Comparison of ENCODE assay signal across 12 cellular contexts in the genomic region with DNA sequence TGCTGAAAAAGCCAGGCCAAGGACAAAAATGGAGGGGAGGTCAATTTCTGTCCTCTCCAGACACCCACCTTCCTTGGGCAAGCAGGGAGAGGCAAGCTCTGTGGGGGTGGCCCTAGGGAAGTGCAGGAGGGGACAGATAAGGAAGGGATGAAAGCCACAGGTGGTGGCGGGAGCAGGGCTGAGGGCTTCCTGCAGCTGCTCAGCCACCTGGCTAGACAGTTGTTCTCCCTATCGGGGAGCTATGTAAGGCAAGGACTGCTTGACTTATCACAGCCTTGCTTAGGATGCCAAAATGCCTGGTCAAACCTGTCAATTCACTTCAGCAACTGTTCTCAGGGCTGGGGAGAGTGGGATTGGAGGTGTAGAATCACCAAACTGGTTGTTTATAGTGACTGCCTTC.
DNase-seq lines count a peak whose midpoint lies in the region; TF ChIP-seq lines count a peak whose summit lies in the region.
"Had no signal": no experiment of that assay in that cellular context is flagged by ENCODE, and none has a peak within 500 bp of the region (broad histone marks: within the 10 kb centered on the region; RNA-seq: fewer than 3 reads in every experiment).

No MANE protein-coding gene starts in this region.

- DNase-seq in DMS53 treated with DMSO at 0.1 percent for 48 hours (lab: John Stamatoyannopoulos, UW; ENCODE audit: unreplicated experiment): peak; percentile 32
- peak; percentile 41 to 58 for DNase-seq in SJCRH30
- no peak for DNase-seq in mammary epithelial cell
- no peak for DNase-seq in osteoblast (ENCODE audit: insufficient read length, low spot score, missing footprints)
- no peak for DNase-seq in NOMO-1 treated with DMSO at 0.1 percent for 48 hours (lab: John Stamatoyannopoulos, UW; ENCODE audit: unreplicated experiment)
- DNase-seq: H7; NCI-H1436; NK-92 treated with Interleukin-12 subunit alpha and Interleukin-12 subunit beta, amount 100 ng/mL, for 24 hours had no signal

- no peaks in the 10 kb centered on the region for H4K20me1 ChIP-seq in BLaER1 treated with 17β-estradiol and CSF1 and Interleukin-3, amounts not matched to agents 10 nM and 100 nM
- H4K20me1 ChIP-seq in mammary epithelial cell (ENCODE audit: insufficient read depth, low read length): no peaks in the 10 kb centered on the region
- H4K20me1 ChIP-seq in osteoblast (ENCODE audit: insufficient read depth, low read length): no peaks in the 10 kb centered on the region

- H3K27me3 ChIP-seq in BLaER1 treated with 17β-estradiol and CSF1 and Interleukin-3, amounts not matched to agents 10 nM and 100 nM: no peaks in the 10 kb centered on the region
- H3K27me3 ChIP-seq in SJCRH30 (no peaks in the 10 kb centered on the region), mammary epithelial cell (ENCODE audit: insufficient read depth, low read length) (no peaks in the 10 kb centered on the region), osteoblast (ENCODE audit: insufficient read depth, low read length) (peaks cover 6% of the 10 kb centered on the region)

- H3K36me3 ChIP-seq in BLaER1 treated with 17β-estradiol and CSF1 and Interleukin-3, amounts not matched to agents 10 nM and 100 nM: no peaks in the 10 kb centered on the region
- H3K36me3 ChIP-seq in SJCRH30 (no peaks in the 10 kb centered on the region), mammary epithelial cell (ENCODE audit: insufficient read depth, low read length) (no peaks in the 10 kb centered on the region), osteoblast (ENCODE audit: insufficient read depth, low read length) (no peaks in the 10 kb centered on the region)

- dilution Hi-C loops in mammary epithelial cell (cut with HindIII; ENCODE audit: low sequenced_read_pairs): no loop called here

- no peak overlapping the region for H3K4me3 ChIP-seq in BLaER1 treated with 17β-estradiol and CSF1 and Interleukin-3, amounts not matched to agents 10 nM and 100 nM
- no peak overlapping the region for H3K4me3 ChIP-seq in SJCRH30
- no peak overlapping the region for H3K4me3 ChIP-seq in mammary epithelial cell (replicated peaks in 1 of 3; ENCODE audit: insufficient read depth in 1 of 3, low read depth in 2 of 3, low read length in 3 of 3)
- H3K4me3 ChIP-seq in osteoblast (ENCODE audit: insufficient read depth, low read length): no peak overlapping the region

- CTCF ChIA-PET in mammary epithelial cell (lab: Charles Lee; ENCODE audit: low non-redundant PET): no interaction called here

- no peaks in the 10 kb centered on the region for H3K79me2 ChIP-seq in mammary epithelial cell (ENCODE audit: insufficient read depth, low read length)
- H3K79me2 ChIP-seq in osteoblast (ENCODE audit: insufficient read depth, low read length): no peaks in the 10 kb centered on the region

- H3K4me1 ChIP-seq in BLaER1 treated with 17β-estradiol and CSF1 and Interleukin-3, amounts not matched to agents 10 nM and 100 nM: peaks cover 32 to 48% (median 41%) of the 10 kb centered on the region in 10 experiments
- H3K4me1 ChIP-seq in SJCRH30 (peaks cover 18% of the 10 kb centered on the region), mammary epithelial cell (ENCODE audit: insufficient read depth, low read length) (no peaks in the 10 kb centered on the region), osteoblast (ENCODE audit: insufficient read depth, low read length) (peaks cover 5% of the 10 kb centered on the region)

- H2AFZ ChIP-seq in mammary epithelial cell (ENCODE audit: low read depth, low read length) (no peak overlapping the region), osteoblast (ENCODE audit: low read length) (no peak overlapping the region)

- H3K9me3 ChIP-seq in BLaER1 treated with 17β-estradiol and CSF1 and Interleukin-3, amounts not matched to agents 10 nM and 100 nM (replicated peaks in 1 of 11): peaks cover 0 to under 1% (median 0%) of the 10 kb centered on the region in 11 experiments; a peak in 1 of 22 replicates
- H3K9me3 ChIP-seq in SJCRH30 (replicated peaks) (no peaks in the 10 kb centered on the region), mammary epithelial cell (replicated peaks; ENCODE audit: insufficient read depth, low read length) (no peaks in the 10 kb centered on the region), osteoblast (ENCODE audit: low read depth, low read length) (no peaks in the 10 kb centered on the region)

- H3K4me1 Mint-ChIP-seq in nephron: peaks cover 44% of the 10 kb centered on the region
- H3K4me1 Mint-ChIP-seq: B cell had no signal

- no peak overlapping the region for H3K27ac ChIP-seq in BLaER1 treated with 17β-estradiol and CSF1 and Interleukin-3, amounts not matched to agents 10 nM and 100 nM
- no peak overlapping the region for H3K27ac ChIP-seq in SJCRH30
- H3K27ac ChIP-seq in mammary epithelial cell (ENCODE audit: insufficient read depth, low read depth, low read length): no peak overlapping the region
- H3K27ac ChIP-seq in osteoblast (ENCODE audit: low read depth, low read length): no peak overlapping the region
- H3K27ac ChIP-seq: RWPE1 had no signal

- WGBS in mammary epithelial cell (ENCODE audit: low coverage, missing lambda C conversion rate): 100% methylated on average over 1 of the region's 2 CpGs

- H3K27me3 Mint-ChIP-seq in nephron (ENCODE audit: low read depth): no peaks in the 10 kb centered on the region

- H3K9ac ChIP-seq in BLaER1 treated with 17β-estradiol and CSF1 and Interleukin-3, amounts not matched to agents 10 nM and 100 nM: no peak overlapping the region
- H3K9ac ChIP-seq in mammary epithelial cell (ENCODE audit: insufficient read depth, low read length): no peak overlapping the region

- peak overlapping the region in 8 of 11 experiments; percentile 1 to 64 (median 52); a peak in 12 of 22 replicates for H3K4me2 ChIP-seq in BLaER1 treated with 17β-estradiol and CSF1 and Interleukin-3, amounts not matched to agents 10 nM and 100 nM
- H3K4me2 ChIP-seq in mammary epithelial cell (ENCODE audit: insufficient read depth, low read depth, low read length): no peak overlapping the region
- H3K4me2 ChIP-seq in osteoblast (ENCODE audit: insufficient read depth, low read length): no peak overlapping the region

- intact Hi-C loops in mammary epithelial cell (cut with micrococcal nuclease): no loop called here

- no TSS peak for BruUV-seq in mammary epithelial cell (replicated peaks; lab: Mats Ljungman, UMichigan)

- in situ Hi-C loops in mammary epithelial cell (cut with MboI; ENCODE audit: low sequenced_read_pairs in 2 of 2): no loop called here

- H3K9me3 Mint-ChIP-seq in nephron: peaks cover 19% of the 10 kb centered on the region

- H3K27ac Mint-ChIP-seq in nephron: peak overlapping the region in 2 of 3 experiments; percentile 34
- H3K27ac Mint-ChIP-seq: B cell had no signal

- no peaks in the 10 kb centered on the region for H3K36me3 Mint-ChIP-seq in nephron (ENCODE audit: low read depth)

- no peak for TF ChIP-seq CTCF in nephron (IDR thresholded peaks at IDR 0.05; ENCODE audit: unreplicated experiment in 3 of 3)
- no peak for TF ChIP-seq CTCF in mammary epithelial cell (conservative IDR thresholded peaks at IDR 0.05 in 1 of 2, IDR thresholded peaks at IDR 0.05 in 1 of 2; ENCODE audit: extremely low read depth in 1 of 2, insufficient read depth in 1 of 2, low read depth in 1 of 2, low read length in 2 of 2)
- no peak for TF ChIP-seq CTCF in osteoblast (IDR thresholded peaks at IDR 0.05; ENCODE audit: extremely low read depth, low read depth, low read length)

- H3K4me3 Mint-ChIP-seq in nephron: no peak overlapping the region
- H3K4me3 Mint-ChIP-seq: B cell had no signal

Comparison
In these comparisons a context has a peak if more than half of its experiments do, and no peak if none do; other contexts are left out.
1. H3K4me2 ChIP-seq: peak in BLaER1 treated with 17β-estradiol and CSF1 and Interleukin-3, amounts not matched to agents 10 nM and 100 nM (8 of 11); none in mammary epithelial cell (single experiment) and osteoblast (single experiment).
2. DNase-seq: peak in DMS53 treated with DMSO at 0.1 percent for 48 hours (single experiment) and SJCRH30 (2 of 2); none in mammary epithelial cell (single experiment), osteoblast (single experiment) and NOMO-1 treated with DMSO at 0.1 percent for 48 hours (single experiment).